1 cellular context compared by ENCODE assay signal in genomic region chr17:46266656-46267544, GRCh38.
TF ChIP-seq lines count a peak whose summit lies in the region.

No MANE protein-coding gene starts in this region.

TF ChIP-seq in K562, 482 proteins besides CTCF, POLR2A, EP300 and RAD21 (continued from another document and continues in another):
- TF ChIP-seq ZBTB40 (IDR thresholded peaks at IDR 0.05) (peak; percentile 73), ZBTB40 (CRISPR knock-in tag; IDR thresholded peaks at IDR 0.05) (no peak), CBFA2T2 (conservative IDR thresholded peaks at IDR 0.05) (no peak), DPF2 (IDR thresholded peaks at IDR 0.05) (0 out of 2 replicates have a peak, but pooled peaks have one; percentile 1), NFRKB (IDR thresholded peaks at IDR 0.05; ENCODE audit: low read depth) (no peak), TSHZ1 (CRISPR knock-in tag; IDR thresholded peaks at IDR 0.05) (0 out of 2 replicates have a peak, but pooled peaks have one; percentile 25), ZNF280B (CRISPR knock-in tag; IDR thresholded peaks at IDR 0.05) (no peak), CXXC5 (CRISPR knock-in tag; IDR thresholded peaks at IDR 0.05) (peak; percentile 94), KDM4B (IDR thresholded peaks at IDR 0.05; ENCODE audit: borderline replicate concordance in 2 of 2, low read depth in 1 of 2) (no peak), CREBBP (IDR thresholded peaks at IDR 0.05; ENCODE audit: low read depth, low read length) (no peak), SP1 (CRISPR knock-in tag; IDR thresholded peaks at IDR 0.05) (no peak), TFAM (CRISPR knock-in tag; conservative IDR thresholded peaks at IDR 0.05) (no peak), ZBTB9 (CRISPR knock-in tag; IDR thresholded peaks at IDR 0.05) (peak; percentile 57), SREBF2 (CRISPR knock-in tag; IDR thresholded peaks at IDR 0.05) (no peak), ZSCAN29 (IDR thresholded peaks at IDR 0.05) (peak; percentile 29; the same call in 1 of the 2 replicates), SETDB1 (IDR thresholded peaks at IDR 0.05; ENCODE audit: low read length) (peak; percentile 46), ELF4 (CRISPR knock-in tag; IDR thresholded peaks at IDR 0.05) (no peak), PHF20 (IDR thresholded peaks at IDR 0.05; ENCODE audit: partially characterized antibody) (peak; percentile 54), ZBTB11 (CRISPR knock-in tag; IDR thresholded peaks at IDR 0.05) (peak in 1 of 3 experiments; percentile 94; a peak in 2 of 6 replicates), POLR2AphosphoS5 (IDR thresholded peaks at IDR 0.05; ENCODE audit: control insufficient read depth, insufficient read depth, low read depth, low read length) (peak; percentile 58), ZNF518B (CRISPR knock-in tag; IDR thresholded peaks at IDR 0.05) (no peak), ILK (tag; IDR thresholded peaks at IDR 0.05; ENCODE audit: borderline replicate concordance, low read depth) (no peak), FOXA3 (CRISPR knock-in tag; conservative IDR thresholded peaks at IDR 0.05 in 1 of 2, IDR thresholded peaks at IDR 0.05 in 1 of 2) (no peak), GTF3C2 (IDR thresholded peaks at IDR 0.05; ENCODE audit: borderline replicate concordance, extremely low read depth, insufficient read length) (no peak), CBX5 (IDR thresholded peaks at IDR 0.05; ENCODE audit: borderline replicate concordance, low read depth) (no peak), RB1 (IDR thresholded peaks at IDR 0.05; ENCODE audit: low read depth) (peak; percentile 92)
